In the genomic region with DNA sequence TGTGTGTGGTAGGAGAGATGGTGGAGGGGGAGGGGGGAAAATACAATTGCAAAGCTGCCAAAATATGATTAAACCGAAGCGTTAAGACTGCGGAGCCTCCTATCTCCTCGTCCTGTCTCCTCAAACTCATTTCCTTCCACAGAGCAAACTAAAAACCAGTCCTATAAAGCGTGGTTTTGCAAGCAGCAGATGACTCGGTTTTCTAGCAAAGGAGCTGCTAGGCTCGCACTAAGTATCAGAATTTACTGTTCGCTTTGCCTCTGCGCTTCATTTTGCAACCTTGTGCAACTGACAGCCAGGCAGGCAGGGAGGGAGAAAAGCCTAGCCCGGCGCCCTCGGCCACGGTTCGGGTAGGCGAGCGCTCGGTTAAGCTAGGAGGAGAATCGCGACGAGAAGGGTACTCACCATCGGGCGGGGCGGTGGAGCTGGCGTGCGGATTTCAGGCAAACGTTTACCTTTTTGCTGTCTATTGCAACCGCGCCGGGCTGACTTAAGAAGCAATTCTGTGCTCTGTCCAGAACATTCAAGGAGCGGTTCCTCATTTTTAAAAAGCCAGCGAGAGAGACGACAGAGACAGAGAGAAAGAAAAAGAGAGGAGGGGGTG, we compare ENCODE assay signal across 7 cellular contexts. TPM values are rescaled to one million over a fixed set of nuclear protein-coding genes. Genes with fewer than 3 reads are reported as not detected.
DNase-seq lines count a peak whose midpoint lies in the region; ATAC-seq and TF ChIP-seq lines count a peak whose summit lies in the region.

No MANE protein-coding gene starts in this region.

- TF ChIP-seq POLR2A in HCT116 (IDR thresholded peaks at IDR 0.05; ENCODE audit: borderline replicate concordance, extremely low read depth, insufficient read depth, insufficient read length) (no peak), Peyer's patch (IDR thresholded peaks at IDR 0.05) (no peak)

- ATAC-seq in HCT116 = no peak
- no peak for ATAC-seq in HG03378 (IDR thresholded peaks at IDR 0.05; ENCODE audit: unreplicated experiment)

- H3K9me3 ChIP-seq in HCT116 (ENCODE audit: control insufficient read depth in 1 of 2, insufficient read depth in 1 of 2, low read depth in 1 of 2, low read length in 2 of 2) (no peaks in the 10 kb centered on the region), Peyer's patch (peaks cover 0 to 4% (median 0%) of the 10 kb centered on the region in 4 donors)

- H4K20me1 ChIP-seq in HCT116 (ENCODE audit: insufficient read depth) = no peaks in the 10 kb centered on the region

- intact Hi-C loops in HCT116 (cut with micrococcal nuclease) = loop anchor here (2.0 to 5.0 kb wide), 6 partner anchors 262 to 1069 kb away; no protein-coding TSS in a partner anchor

- POLR2A ChIA-PET in HCT116 (lab: Charles Lee) = interaction anchor here (1.1 kb wide), 1 partner anchor 53 kb away, joined by 3 read pairs; no protein-coding TSS in a partner anchor

- no peaks in the 10 kb centered on the region for H3K36me3 ChIP-seq in HCT116 (ENCODE audit: control insufficient read depth in 1 of 2, insufficient read depth in 2 of 2, low read length in 2 of 2)
- H3K36me3 ChIP-seq in Peyer's patch = no peaks in the 10 kb centered on the region

- peak overlapping the region; percentile 83 for H3K4me3 Mint-ChIP-seq in progenitor cell of endocrine pancreas (ENCODE audit: low read depth)

- peak overlapping the region; percentile 94 for H3K4me2 ChIP-seq in HCT116 (ENCODE audit: low read length)

- no peaks in the 10 kb centered on the region for H3K9me3 Mint-ChIP-seq in progenitor cell of endocrine pancreas (ENCODE audit: low read depth)

- peak overlapping the region; percentile 43 for H2AFZ ChIP-seq in HCT116 (ENCODE audit: low read depth, low read length, poor library complexity, severe bottlenecking)

- peak overlapping the region; percentile 67 for H3K27ac ChIP-seq in HCT116 (ENCODE audit: low read depth, low read length)
- peak overlapping the region; percentile 46 to 87 (median 66) for H3K27ac ChIP-seq in Peyer's patch

- peaks cover 74% of the 10 kb centered on the region for H3K79me2 ChIP-seq in HCT116 (ENCODE audit: insufficient read depth, low read length)

- peaks cover 47% of the 10 kb centered on the region for H3K27me3 Mint-ChIP-seq in progenitor cell of endocrine pancreas

- no peaks in the 10 kb centered on the region for H3K9me2 ChIP-seq in HCT116 (ENCODE audit: insufficient read depth)

- no peak for DNase-seq in HCT116 (ENCODE audit: low read depth, low spot score)
- DNase-seq in Peyer's patch = no peak
- DNase-seq in fibroblast of gingiva (ENCODE audit: low read depth) = peak; percentile 77
- DNase-seq in progenitor cell of endocrine pancreas (ENCODE audit: low spot score, unreplicated experiment) = no peak
- no peak for DNase-seq in cerebellar nuclear complex (lab: John Stamatoyannopoulos, UW)
- DNase-seq in amniotic stem cell (lab: John Stamatoyannopoulos, UW) = no peak

- peak overlapping the region; percentile 74 to 89 for H3K4me3 ChIP-seq in HCT116 (replicated peaks in 1 of 2; ENCODE audit: low read depth in 1 of 2, low read length in 2 of 2)
- H3K4me3 ChIP-seq in Peyer's patch = peak overlapping the region; percentile 12 to 56 (median 44)

- CTCF ChIA-PET in HCT116 (lab: Charles Lee) = interaction anchor here (0.6 to 1.5 kb wide), 20 partner anchors 8 to 1657 kb away, joined by 3 to 10 read pairs (median 4); no protein-coding TSS in a partner anchor

- TSS peak; percentile 67 for BruUV-seq in HCT116 (replicated peaks; lab: Mats Ljungman, UMichigan)

- H3K36me3 Mint-ChIP-seq in progenitor cell of endocrine pancreas (ENCODE audit: insufficient read depth) = no peaks in the 10 kb centered on the region

- TF ChIP-seq CTCF in HCT116 (IDR thresholded peaks at IDR 0.05 in 2 of 3, conservative IDR thresholded peaks at IDR 0.05 in 1 of 3; ENCODE audit: borderline replicate concordance in 1 of 3, insufficient read depth in 1 of 3, low read depth in 2 of 3, low read length in 2 of 3) (no peak), Peyer's patch (IDR thresholded peaks at IDR 0.05) (no peak), progenitor cell of endocrine pancreas (IDR thresholded peaks at IDR 0.05; ENCODE audit: unreplicated experiment) (no peak)

- TF ChIP-seq RAD21 in HCT116 (IDR thresholded peaks at IDR 0.05; ENCODE audit: low read depth) = no peak

- H3K4me1 ChIP-seq in HCT116 (ENCODE audit: control insufficient read depth in 1 of 2, insufficient read depth in 2 of 2, low read length in 2 of 2) = peaks cover 36 to 48% of the 10 kb centered on the region in 2 experiments
- peaks cover 0 to 8% (median 0%) of the 10 kb centered on the region in 4 donors for H3K4me1 ChIP-seq in Peyer's patch

- peaks cover 35% of the 10 kb centered on the region for H3K4me1 Mint-ChIP-seq in progenitor cell of endocrine pancreas (ENCODE audit: low read depth)

- H3K9ac ChIP-seq in HCT116 (ENCODE audit: low read length) = peak overlapping the region; percentile 72

- H3K27me3 ChIP-seq in HCT116 (ENCODE audit: insufficient read depth, low read length) (no peaks in the 10 kb centered on the region), Peyer's patch (peaks cover 0 to 12% of the 10 kb centered on the region in 2 donors)

- H3K27ac Mint-ChIP-seq in progenitor cell of endocrine pancreas = peak overlapping the region; percentile 88

- RAD21 ChIA-PET in HCT116 (lab: Charles Lee; ENCODE audit: low non-redundant PET in 1 of 2, low total read pairs in 2 of 2, uncharacterized antibody in 2 of 2, unreplicated experiment in 2 of 2) = interaction anchor here (0.6 to 1.5 kb wide), 5 partner anchors 53 to 1751 kb away, joined by 3 to 5 read pairs (median 4); no protein-coding TSS in a partner anchor

TF ChIP-seq in HCT116, 20 proteins besides CTCF, POLR2A, EP300 and RAD21:
- TF ChIP-seq, protein P1, sequence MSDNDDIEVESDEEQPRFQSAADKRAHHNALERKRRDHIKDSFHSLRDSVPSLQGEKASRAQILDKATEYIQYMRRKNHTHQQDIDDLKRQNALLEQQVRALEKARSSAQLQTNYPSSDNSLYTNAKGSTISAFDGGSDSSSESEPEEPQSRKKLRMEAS (IDR thresholded peaks at IDR 0.05) = 0 out of 2 replicates have a peak, but pooled peaks have one; percentile 24
- no peak; the same call in 1 of the 2 replicates for TF ChIP-seq CEBPB (IDR thresholded peaks at IDR 0.05; ENCODE audit: low read depth)

RNA-seq across cellular contexts. Expression of a gene that starts 3.8 kb away (rescaled TPM):
- total RNA-seq in HCT116 (2021; ENCODE audit: unreplicated experiment) = 61.4 TPM
- polyA plus RNA-seq in HCT116 (2012) = 26.9 and 28.0 TPM in 2 replicates
- 10 to 100 TPM in 3 of 4 donors, 1 to 10 TPM in 1; 7.9 to 20.9 (median 15.3) TPM for total RNA-seq in Peyer's patch
- total RNA-seq in progenitor cell of endocrine pancreas = 40.3 and 48.6 TPM in 2 replicates
